14 cellular contexts compared by ENCODE assay signal in genomic region chr9:134410078-134410834, GRCh38.
DNase-seq lines count a peak whose midpoint lies in the region; ATAC-seq, FAIRE-seq and TF ChIP-seq lines count a peak whose summit lies in the region.
"Had no signal": no experiment of that assay in that cellular context is flagged by ENCODE, and none has a peak within 500 bp of the region (broad histone marks: within the 10 kb centered on the region; RNA-seq: fewer than 3 reads in every experiment).

No MANE protein-coding gene starts in this region.

- intact Hi-C loops in Caco-2 (cut with micrococcal nuclease; ENCODE audit: unreplicated experiment), result no loop called here
- intact Hi-C loops in psoas muscle (cut with DNase I), result loop anchor here in 1 of 2 donors (5.0 kb wide), 2 partner anchors 33 to 78 kb away; no protein-coding TSS in a partner anchor
- intact Hi-C loops in kidney (cut with DNase I), result no loop called here

- FAIRE-seq in kidney (lab: Jason Lieb, UNC), result no peak
- FAIRE-seq: keratinocyte had no signal

- POLR2A ChIA-PET in Caco-2 (lab: Charles Lee), result no interaction called here
- POLR2A ChIA-PET in CD8-positive, alpha-beta memory T cell (lab: Charles Lee), result no interaction called here

- H3K36me3 ChIP-seq in Caco-2 (ENCODE audit: control insufficient read depth, insufficient read depth, low read length) (peaks cover 1% of the 10 kb centered on the region; the same call in 1 of the 2 replicates), psoas muscle (ENCODE audit: insufficient read depth in 1 of 2, low read depth in 1 of 2) (no peaks in the 10 kb centered on the region), kidney (ENCODE audit: control insufficient read depth in 1 of 2, insufficient read depth in 2 of 2, low read length in 2 of 2) (no peaks in the 10 kb centered on the region)
- no peaks in the 10 kb centered on the region for H3K36me3 ChIP-seq in CD8-positive, alpha-beta memory T cell (ENCODE audit: insufficient read depth, low read length)

- peak; percentile 40 to 67 (median 56) for ATAC-seq in psoas muscle
- ATAC-seq: activated CD8-positive, alpha-beta T cell treated with anti-CD3 and anti-CD28 coated beads for 36 hours; stimulated activated effector memory CD8-positive, alpha-beta T cell treated with anti-CD3 and anti-CD28 coated beads, Interleukin-12 subunit alpha, Interleukin-12 subunit beta, amount 100 ng/mL, for 72 hours had no signal

- DNase-seq in Caco-2, result no peak
- DNase-seq in NCI-H2029 treated with DMSO at 0.1 percent for 48 hours (lab: John Stamatoyannopoulos, UW), result peak; percentile 63
- no peak for DNase-seq in endothelial cell (ENCODE audit: low spot score)
- DNase-seq in psoas muscle, result peak; percentile 83 to 92
- no peak for DNase-seq in kidney
- DNase-seq in CD8-positive, alpha-beta memory T cell, result no peak
- DNase-seq in cerebellar cortex (ENCODE audit: low spot score), result no peak
- no peak for DNase-seq in NCI-H524 (lab: John Stamatoyannopoulos, UW)
- DNase-seq: activated CD8-positive, alpha-beta T cell treated with anti-CD3 and anti-CD28 coated beads for 36 hours; activated gamma-delta T cell; cerebellar nuclear complex; NCI-H1694 had no signal

- H3K27ac Mint-ChIP-seq in Caco-2 (ENCODE audit: unreplicated experiment) (peak overlapping the region; percentile 36), endothelial cell (ENCODE audit: unreplicated experiment) (peak overlapping the region; percentile 93)
- peak overlapping the region in 1 of 8 donors; percentile 78 for H3K27ac Mint-ChIP-seq in CD8-positive, alpha-beta memory T cell
- H3K27ac Mint-ChIP-seq: activated CD8-positive, alpha-beta T cell treated with anti-CD3 and anti-CD28 coated beads for 36 hours had no signal

- H3K9me3 ChIP-seq in Caco-2 (no peaks in the 10 kb centered on the region), psoas muscle (no peaks in the 10 kb centered on the region), kidney (ENCODE audit: control insufficient read depth in 1 of 2, low read length in 2 of 2) (no peaks in the 10 kb centered on the region)
- no peaks in the 10 kb centered on the region for H3K9me3 ChIP-seq in CD8-positive, alpha-beta memory T cell (ENCODE audit: low read length)

- H3K27me3 Mint-ChIP-seq in Caco-2 (ENCODE audit: insufficient read depth, unreplicated experiment), result no peaks in the 10 kb centered on the region
- peaks cover 20% of the 10 kb centered on the region for H3K27me3 Mint-ChIP-seq in endothelial cell (ENCODE audit: unreplicated experiment)
- H3K27me3 Mint-ChIP-seq in CD8-positive, alpha-beta memory T cell, result peaks cover 0 to 3% of the 10 kb centered on the region in 2 donors

- 28 to 68% (median 40%) methylated on average over 17 of the region's 17 CpGs for whole genome bisulfite sequencing in psoas muscle, 3 donors

- CTCF ChIA-PET in Caco-2 (lab: Charles Lee), result no interaction called here
- CTCF ChIA-PET in CD8-positive, alpha-beta memory T cell (lab: Charles Lee), result no interaction called here

- no peak overlapping the region for H3K4me3 Mint-ChIP-seq in Caco-2 (ENCODE audit: unreplicated experiment)
- H3K4me3 Mint-ChIP-seq in endothelial cell (ENCODE audit: unreplicated experiment), result peak overlapping the region; percentile 86
- H3K4me3 Mint-ChIP-seq in CD8-positive, alpha-beta memory T cell, result no peak overlapping the region
- H3K4me3 Mint-ChIP-seq: activated CD8-positive, alpha-beta T cell treated with anti-CD3 and anti-CD28 coated beads for 36 hours; stimulated activated effector memory CD8-positive, alpha-beta T cell treated with anti-CD3 and anti-CD28 coated beads, Interleukin-12 subunit alpha, Interleukin-12 subunit beta, amount 100 ng/mL, for 72 hours had no signal

- no peaks in the 10 kb centered on the region for H3K27me3 ChIP-seq in Caco-2 (replicated peaks; ENCODE audit: control insufficient read depth, insufficient read depth, low read length)
- no peaks in the 10 kb centered on the region for H3K27me3 ChIP-seq in psoas muscle (ENCODE audit: insufficient read depth in 3 of 3, low read length in 2 of 3)
- H3K27me3 ChIP-seq in CD8-positive, alpha-beta memory T cell (ENCODE audit: insufficient read depth, low read length, poor library complexity, severe bottlenecking), result no peaks in the 10 kb centered on the region

- TF ChIP-seq CTCF in Caco-2 (IDR thresholded peaks at IDR 0.05; ENCODE audit: insufficient read depth in 1 of 2, low read depth in 1 of 2, low read length in 1 of 2, severe bottlenecking in 1 of 2, unreplicated experiment in 1 of 2) (no peak), endothelial cell (IDR thresholded peaks at IDR 0.05; ENCODE audit: unreplicated experiment) (no peak), psoas muscle (IDR thresholded peaks at IDR 0.05) (no peak), kidney (IDR thresholded peaks at IDR 0.05; ENCODE audit: borderline replicate concordance, extremely low read depth, insufficient read depth) (no peak)

- H3K4me1 Mint-ChIP-seq in Caco-2 (ENCODE audit: low read depth, unreplicated experiment), result no peaks in the 10 kb centered on the region
- peaks cover 41% of the 10 kb centered on the region for H3K4me1 Mint-ChIP-seq in endothelial cell (ENCODE audit: unreplicated experiment)
- peaks cover 22 to 40% (median 26%) of the 10 kb centered on the region in 3 donors for H3K4me1 Mint-ChIP-seq in CD8-positive, alpha-beta memory T cell

- H3K9me3 Mint-ChIP-seq in Caco-2 (ENCODE audit: unreplicated experiment) (no peaks in the 10 kb centered on the region), endothelial cell (ENCODE audit: unreplicated experiment) (peaks cover 5% of the 10 kb centered on the region)
- no peaks in the 10 kb centered on the region for H3K9me3 Mint-ChIP-seq in CD8-positive, alpha-beta memory T cell
- H3K9me3 Mint-ChIP-seq: activated CD8-positive, alpha-beta T cell treated with anti-CD3 and anti-CD28 coated beads for 36 hours; stimulated activated effector memory CD8-positive, alpha-beta T cell treated with anti-CD3 and anti-CD28 coated beads, Interleukin-12 subunit alpha, Interleukin-12 subunit beta, amount 100 ng/mL, for 72 hours had no signal

- peaks cover 47% of the 10 kb centered on the region for H3K36me3 Mint-ChIP-seq in Caco-2 (ENCODE audit: insufficient read depth, unreplicated experiment)
- peaks cover 14% of the 10 kb centered on the region for H3K36me3 Mint-ChIP-seq in endothelial cell (ENCODE audit: low read depth, unreplicated experiment)
- H3K36me3 Mint-ChIP-seq in CD8-positive, alpha-beta memory T cell, result peaks cover 3 to 7% (median 3%) of the 10 kb centered on the region in 3 donors

- no TSS peak for BruUV-seq in Caco-2 (replicated peaks; lab: Mats Ljungman, UMichigan)

- H3K4me1 ChIP-seq in Caco-2, result peaks cover 9% of the 10 kb centered on the region
- peaks cover 98% of the 10 kb centered on the region for H3K4me1 ChIP-seq in psoas muscle
- peaks cover 39 to 82% of the 10 kb centered on the region in 2 donors for H3K4me1 ChIP-seq in kidney (ENCODE audit: control insufficient read depth in 1 of 2, insufficient read depth in 1 of 2, low read depth in 1 of 2, low read length in 2 of 2)
- H3K4me1 ChIP-seq in CD8-positive, alpha-beta memory T cell (ENCODE audit: insufficient read depth, low read length), result peaks cover 30% of the 10 kb centered on the region

- H3K4me3 ChIP-seq in Caco-2 (ENCODE audit: low read depth, low read length), result no peak overlapping the region
- H3K4me3 ChIP-seq in psoas muscle, result peak overlapping the region; percentile 63
- H3K4me3 ChIP-seq in kidney (ENCODE audit: low read length in 2 of 2), result no peak overlapping the region
- H3K4me3 ChIP-seq in CD8-positive, alpha-beta memory T cell (ENCODE audit: low read length), result no peak overlapping the region

- no peak overlapping the region for H3K9ac ChIP-seq in kidney (ENCODE audit: low read length in 2 of 2)

- peak overlapping the region; percentile 81 for H3K27ac ChIP-seq in psoas muscle
- no peak overlapping the region for H3K27ac ChIP-seq in kidney (ENCODE audit: low read depth in 2 of 2, low read length in 2 of 2)
- no peak overlapping the region for H3K27ac ChIP-seq in CD8-positive, alpha-beta memory T cell (ENCODE audit: low read depth, low read length)

Comparison
In these comparisons a context has a peak if more than half of its experiments do, and no peak if none do; other contexts are left out.
1. DNase-seq: peak in NCI-H2029 treated with DMSO at 0.1 percent for 48 hours (single experiment) and psoas muscle (2 of 2); none in Caco-2 (0 of 2), endothelial cell (single experiment), kidney (single experiment), CD8-positive, alpha-beta memory T cell (0 of 5), cerebellar cortex (single experiment) and NCI-H524 (0 of 2).